11 cellular contexts compared by ENCODE assay signal in genomic region chr11:12179521-12179920, GRCh38.
DNase-seq lines count a peak whose midpoint lies in the region; ATAC-seq and TF ChIP-seq lines count a peak whose summit lies in the region.
"Had no signal": no experiment of that assay in that cellular context is flagged by ENCODE, and none has a peak within 500 bp of the region (broad histone marks: within the 10 kb centered on the region; RNA-seq: fewer than 3 reads in every experiment).

No MANE protein-coding gene starts in this region.

- peak overlapping the region; percentile 31 for H3K27ac Mint-ChIP-seq in activated CD8-positive, alpha-beta T cell treated with anti-CD3 and anti-CD28 coated beads, Interleukin-2, amount 10 ng/mL, durations not matched to agents 7 days and 5 days

- no peak for TF ChIP-seq EP300 in tibial nerve (IDR thresholded peaks at IDR 0.05)

- H3K27me3 Mint-ChIP-seq in activated CD8-positive, alpha-beta T cell treated with anti-CD3 and anti-CD28 coated beads, Interleukin-2, amount 10 ng/mL, durations not matched to agents 7 days and 5 days (ENCODE audit: low read depth) = no peaks in the 10 kb centered on the region

- TF ChIP-seq POLR2A in tibial nerve (IDR thresholded peaks at IDR 0.05) = no peak

- H3K4me3 ChIP-seq in right atrium auricular region (no peak overlapping the region), tibial nerve (no peak overlapping the region)
- H3K4me3 ChIP-seq: BLaER1 treated with 17β-estradiol and CSF1 and Interleukin-3, amounts not matched to agents 10 nM and 100 nM had no signal

- H3K36me3 Mint-ChIP-seq in activated CD8-positive, alpha-beta T cell treated with anti-CD3 and anti-CD28 coated beads, Interleukin-2, amount 10 ng/mL, durations not matched to agents 7 days and 5 days (ENCODE audit: low read depth) = peaks cover 20% of the 10 kb centered on the region

- WGBS in tibial nerve, 2 donors = 45 to 59% methylated on average over 4 of the region's 4 CpGs

- no peaks in the 10 kb centered on the region for H3K36me3 ChIP-seq in right atrium auricular region
- H3K36me3 ChIP-seq in tibial nerve = no peaks in the 10 kb centered on the region
- H3K36me3 ChIP-seq: BLaER1 treated with 17β-estradiol and CSF1 and Interleukin-3, amounts not matched to agents 10 nM and 100 nM had no signal

- POLR2A ChIA-PET in activated CD8-positive, alpha-beta T cell treated with anti-CD3 and anti-CD28 coated beads, Interleukin-2, amount 10 ng/mL, durations not matched to agents 7 days and 5 days (lab: Charles Lee) = interaction anchor here (0.8 to 3.5 kb wide), 2 partner anchors 16 to 22 kb away, joined by 5 to 12 read pairs; no protein-coding TSS in a partner anchor

- ATAC-seq in activated CD8-positive, alpha-beta T cell treated with anti-CD3 and anti-CD28 coated beads, Interleukin-2, amount 10 ng/mL, durations not matched to agents 7 days and 5 days = no peak

- H3K4me3 Mint-ChIP-seq in activated CD8-positive, alpha-beta T cell treated with anti-CD3 and anti-CD28 coated beads, Interleukin-2, amount 10 ng/mL, durations not matched to agents 7 days and 5 days = no peak overlapping the region
- H3K4me3 Mint-ChIP-seq: endodermal cell had no signal

- no peaks in the 10 kb centered on the region for H3K9me3 ChIP-seq in right atrium auricular region
- H3K9me3 ChIP-seq in tibial nerve = no peaks in the 10 kb centered on the region
- H3K9me3 ChIP-seq: BLaER1 treated with 17β-estradiol and CSF1 and Interleukin-3, amounts not matched to agents 10 nM and 100 nM had no signal

- TF ChIP-seq CTCF in right atrium auricular region (IDR thresholded peaks at IDR 0.05) = no peak
- TF ChIP-seq CTCF in tibial nerve (IDR thresholded peaks at IDR 0.05) = no peak

- H3K4me1 ChIP-seq in right atrium auricular region (peaks cover 0 to 77% of the 10 kb centered on the region in 2 donors), tibial nerve (peaks cover 0 to 28% (median 3%) of the 10 kb centered on the region in 4 donors)

- H3K4me1 Mint-ChIP-seq in activated CD8-positive, alpha-beta T cell treated with anti-CD3 and anti-CD28 coated beads, Interleukin-2, amount 10 ng/mL, durations not matched to agents 7 days and 5 days (ENCODE audit: low read depth) = peaks cover 53% of the 10 kb centered on the region

- peak overlapping the region; percentile 74 to 87 for H3K27ac ChIP-seq in right atrium auricular region
- peak overlapping the region in 3 of 4 donors; percentile 26 to 71 (median 61) for H3K27ac ChIP-seq in tibial nerve
- H3K27ac ChIP-seq: BLaER1 treated with 17β-estradiol and CSF1 and Interleukin-3, amounts not matched to agents 10 nM and 100 nM had no signal

- H3K27me3 ChIP-seq in right atrium auricular region = no peaks in the 10 kb centered on the region
- H3K27me3 ChIP-seq in tibial nerve = no peaks in the 10 kb centered on the region
- H3K27me3 ChIP-seq: BLaER1 treated with 17β-estradiol and CSF1 and Interleukin-3, amounts not matched to agents 10 nM and 100 nM had no signal

- peak; percentile 47 for DNase-seq in activated CD8-positive, alpha-beta memory T cell treated with anti-CD3 and anti-CD28 coated beads for 24 hours
- DNase-seq in activated CD8-positive, alpha-beta memory T cell treated with anti-CD3 and anti-CD28 coated beads, Interleukin-2, amount 50 U/mL, for 48 hours = no peak
- DNase-seq in activated CD8-positive, alpha-beta T cell treated with anti-CD3 and anti-CD28 coated beads, Interleukin-2, amount 10 ng/mL, durations not matched to agents 7 days and 5 days = no peak
- DNase-seq in right atrium auricular region (ENCODE audit: low spot score) (no peak), tibial nerve (ENCODE audit: low spot score in 2 of 2) (no peak), amygdala (lab: John Stamatoyannopoulos, UW) (no peak), NCI-H1048 (lab: John Stamatoyannopoulos, UW) (no peak)
- no peak for DNase-seq in stimulated activated CD4-positive, alpha-beta T cell treated with anti-CD3 and anti-CD28 coated beads, Interleukin-4, amount 100 ng/mL, for 4 hours
- DNase-seq: HCEC 1CT had no signal

- H3K9me3 Mint-ChIP-seq in activated CD8-positive, alpha-beta T cell treated with anti-CD3 and anti-CD28 coated beads, Interleukin-2, amount 10 ng/mL, durations not matched to agents 7 days and 5 days (ENCODE audit: insufficient read depth) = no peaks in the 10 kb centered on the region
- H3K9me3 Mint-ChIP-seq: endodermal cell had no signal

- CTCF ChIA-PET in activated CD8-positive, alpha-beta T cell treated with anti-CD3 and anti-CD28 coated beads, Interleukin-2, amount 10 ng/mL, durations not matched to agents 7 days and 5 days (lab: Charles Lee) = interaction anchor here (1.2 to 3.5 kb wide), 4 partner anchors 10 to 57 kb away, joined by 3 to 15 read pairs (median 9); no protein-coding TSS in a partner anchor
